Comparison of ENCODE assay signal across 26 cellular contexts in genomic region chr4:110978761-110979160, GRCh38.
"Had no signal": no experiment of that assay in that cellular context is flagged by ENCODE, and none has a peak within 500 bp of the region (broad histone marks: within the 10 kb centered on the region; RNA-seq: fewer than 3 reads in every experiment).

No MANE protein-coding gene starts in this region.

- FAIRE-seq: colon, endometrium, endothelial cell of umbilical vein, frontal cortex had no signal

- DNase-seq: colonic mucosa; cortex of kidney; dermis blood vessel endothelial cell; dorsolateral prefrontal cortex; effector CD4-positive, alpha-beta T cell; effector CD8-positive, alpha-beta T cell; effector memory CD4-positive, alpha-beta T cell; effector memory CD8-positive, alpha-beta T cell; endodermal cell; erythroblast; esophagus squamous epithelium; foreskin fibroblast; foreskin keratinocyte; foreskin melanocyte; gastrocnemius medialis; glutamatergic neuron; head of caudate nucleus; heart left ventricle; heart right ventricle had no signal

- H3K4me3 ChIP-seq: colonic mucosa, coronary artery, dorsolateral prefrontal cortex, esophagus muscularis mucosa, esophagus squamous epithelium, gastrocnemius medialis, gastroesophageal sphincter, heart left ventricle, heart right ventricle had no signal
